In the genomic region with DNA sequence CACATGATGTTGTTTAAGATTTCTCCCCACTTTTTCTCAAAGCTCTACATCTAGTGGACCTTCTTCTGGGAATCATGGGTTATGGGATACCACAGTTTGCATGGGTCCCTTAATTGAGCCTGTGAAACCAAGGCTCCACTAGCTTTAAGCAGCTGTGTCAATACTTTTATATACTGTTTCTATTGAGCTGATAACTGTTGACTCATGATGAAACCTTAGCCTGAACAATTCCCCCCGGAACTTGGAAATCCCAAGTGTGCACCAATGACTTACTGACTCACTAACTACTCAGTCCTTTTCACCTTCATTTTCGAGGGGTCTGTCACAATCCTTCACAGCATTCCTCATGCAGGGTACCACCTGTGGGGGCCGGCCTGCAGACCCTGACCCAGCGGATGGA, we compare ENCODE assay signal across 29 cellular contexts.
"Had no signal": no experiment of that assay in that cellular context is flagged by ENCODE, and none has a peak within 500 bp of the region (broad histone marks: within the 10 kb centered on the region; RNA-seq: fewer than 3 reads in every experiment).

No MANE protein-coding gene starts in this region.

- H3K4me1 Mint-ChIP-seq: activated CD4-positive, alpha-beta T cell treated with anti-CD3 and anti-CD28 coated beads for 36 hours; activated CD4-positive, alpha-beta T cell treated with anti-CD3 and anti-CD28 coated beads, Interleukin-2, amount 10 ng/mL, durations not matched to agents 7 days and 5 days; activated naive CD4-positive, alpha-beta T cell treated with anti-CD3 and anti-CD28 coated beads, Interleukin-2, amount 50 U/mL, for 24 hours; activated naive CD8-positive, alpha-beta T cell treated with anti-CD3 and anti-CD28 coated beads, Interleukin-2, amount 10 ng/mL, durations not matched to agents 7 days and 5 days had no signal

- H3K9me3 Mint-ChIP-seq: activated naive CD4-positive, alpha-beta T cell treated with anti-CD3 and anti-CD28 coated beads, Interleukin-2, amount 50 U/mL, for 24 hours had no signal

- DNase-seq: activated CD4-positive, alpha-beta T cell treated with anti-CD3 and anti-CD28 coated beads for 36 hours; activated CD4-positive, alpha-beta T cell treated with anti-CD3 and anti-CD28 coated beads, Interleukin-2, amount 10 ng/mL, durations not matched to agents 7 days and 5 days; activated CD4-positive, alpha-beta T cell treated with anti-CD3 and anti-CD28 coated beads, Interleukin-2, amount 50 U/mL, for 48 hours; activated CD8-positive, alpha-beta T cell treated with anti-CD3 and anti-CD28 coated beads, Interleukin-2, amount 10 ng/mL, durations not matched to agents 7 days and 5 days; activated gamma-delta T cell; activated naive CD4-positive, alpha-beta T cell treated with Interleukin-2 at 50 U/mL for 16 hours; activated naive CD8-positive, alpha-beta T cell treated with anti-CD3 and anti-CD28 coated beads, Interleukin-2, amount 10 ng/mL, durations not matched to agents 7 days and 5 days; activated T-cell treated with anti-CD3 and anti-CD28 coated beads, Interleukin-2, amount 50 U/mL, for 24 hours; amygdala; central memory CD4-positive, alpha-beta T cell; Karpas-422; NCI-H1105; NCI-H1417 treated with DMSO at 0.1 percent for 48 hours; NCI-H187 treated with DMSO at 0.1 percent for 48 hours; NCI-H2081; NCI-H226; NCI-H510A; NCI-H526 treated with DMSO at 0.1 percent for 48 hours; NCI-H774; PC-9; SJCRH30; T1000 had no signal

- H3K4me1 ChIP-seq: ascending aorta, breast epithelium, SJCRH30 had no signal

- H3K4me3 ChIP-seq: ascending aorta, breast epithelium, PC-9, SJCRH30, SK-N-MC had no signal

- H3K27ac ChIP-seq: ascending aorta, breast epithelium, PC-9, RWPE1, SJCRH30, SK-N-MC had no signal

- H3K27me3 ChIP-seq: ascending aorta, breast epithelium, SJCRH30 had no signal

- H3K36me3 ChIP-seq: ascending aorta, breast epithelium, SJCRH30 had no signal

- H3K9me3 ChIP-seq: SJCRH30 had no signal

- H3K27ac Mint-ChIP-seq: activated CD4-positive, alpha-beta T cell treated with anti-CD3 and anti-CD28 coated beads for 36 hours; activated CD4-positive, alpha-beta T cell treated with anti-CD3 and anti-CD28 coated beads, Interleukin-2, amount 10 ng/mL, durations not matched to agents 7 days and 5 days; activated CD8-positive, alpha-beta T cell treated with anti-CD3 and anti-CD28 coated beads, Interleukin-2, amount 10 ng/mL, durations not matched to agents 7 days and 5 days; activated naive CD4-positive, alpha-beta T cell treated with anti-CD3 and anti-CD28 coated beads, Interleukin-2, amount 50 U/mL, for 24 hours; activated naive CD8-positive, alpha-beta T cell treated with anti-CD3 and anti-CD28 coated beads, Interleukin-2, amount 10 ng/mL, durations not matched to agents 7 days and 5 days; activated T-cell treated with anti-CD3 and anti-CD28 coated beads, Interleukin-2, amount 50 U/mL, for 24 hours; activated T-helper 2 cell treated with anti-CD3 and anti-CD28 coated beads, Interferon-gamma antibody, Interleukin-2, Interleukin-4, amounts not matched to agents 10 μg/mL and 5 μg/mL and 100 μg/mL, durations not matched to agents 14 hours and 24 hours and 36 hours; WTC11 had no signal

- H3K4me3 Mint-ChIP-seq: activated CD4-positive, alpha-beta T cell treated with anti-CD3 and anti-CD28 coated beads for 36 hours; activated CD4-positive, alpha-beta T cell treated with anti-CD3 and anti-CD28 coated beads, Interleukin-2, amount 10 ng/mL, durations not matched to agents 7 days and 5 days; activated CD8-positive, alpha-beta T cell treated with anti-CD3 and anti-CD28 coated beads, Interleukin-2, amount 10 ng/mL, durations not matched to agents 7 days and 5 days; activated naive CD4-positive, alpha-beta T cell treated with anti-CD3 and anti-CD28 coated beads, Interleukin-2, amount 50 U/mL, for 24 hours; activated naive CD8-positive, alpha-beta T cell treated with anti-CD3 and anti-CD28 coated beads, Interleukin-2, amount 10 ng/mL, durations not matched to agents 7 days and 5 days; activated T-cell treated with anti-CD3 and anti-CD28 coated beads, Interleukin-2, amount 50 U/mL, for 24 hours; WTC11 had no signal

- H3K27me3 Mint-ChIP-seq: activated CD4-positive, alpha-beta T cell treated with anti-CD3 and anti-CD28 coated beads for 36 hours; activated CD4-positive, alpha-beta T cell treated with anti-CD3 and anti-CD28 coated beads, Interleukin-2, amount 10 ng/mL, durations not matched to agents 7 days and 5 days; activated naive CD4-positive, alpha-beta T cell treated with anti-CD3 and anti-CD28 coated beads, Interleukin-2, amount 50 U/mL, for 24 hours; activated naive CD8-positive, alpha-beta T cell treated with anti-CD3 and anti-CD28 coated beads, Interleukin-2, amount 10 ng/mL, durations not matched to agents 7 days and 5 days had no signal
